3 cellular contexts compared by ENCODE assay signal in the genomic region with DNA sequence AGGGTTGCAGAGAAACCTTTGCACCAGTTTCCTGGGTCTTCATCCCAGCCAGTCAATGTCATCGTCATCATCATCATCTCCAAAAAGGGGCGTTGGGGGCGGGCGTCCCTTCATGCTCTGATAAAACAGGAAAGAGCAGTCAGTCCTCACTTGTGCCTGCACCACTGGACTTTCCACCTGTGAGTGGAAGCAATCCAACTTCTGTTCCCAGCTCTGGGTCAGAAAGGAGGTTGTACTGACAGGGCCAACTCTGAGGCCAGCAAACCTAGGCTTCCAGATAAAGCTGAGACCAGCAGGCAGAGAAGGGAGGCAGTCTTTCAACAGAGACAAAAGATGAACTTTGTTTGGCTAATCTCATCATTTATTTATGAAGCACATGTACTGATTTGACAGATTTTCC.
TF ChIP-seq lines count a peak whose summit lies in the region.

No MANE protein-coding gene starts in this region.

TF ChIP-seq in liver, 16 proteins besides CTCF, POLR2A, EP300 and RAD21:
- no peak for TF ChIP-seq EGR1 (IDR thresholded peaks at IDR 0.05; ENCODE audit: low read depth in 2 of 2)
- peak; percentile 69 to 78 for TF ChIP-seq HNF4A (conservative IDR thresholded peaks at IDR 0.05)
- TF ChIP-seq, protein P1, sequence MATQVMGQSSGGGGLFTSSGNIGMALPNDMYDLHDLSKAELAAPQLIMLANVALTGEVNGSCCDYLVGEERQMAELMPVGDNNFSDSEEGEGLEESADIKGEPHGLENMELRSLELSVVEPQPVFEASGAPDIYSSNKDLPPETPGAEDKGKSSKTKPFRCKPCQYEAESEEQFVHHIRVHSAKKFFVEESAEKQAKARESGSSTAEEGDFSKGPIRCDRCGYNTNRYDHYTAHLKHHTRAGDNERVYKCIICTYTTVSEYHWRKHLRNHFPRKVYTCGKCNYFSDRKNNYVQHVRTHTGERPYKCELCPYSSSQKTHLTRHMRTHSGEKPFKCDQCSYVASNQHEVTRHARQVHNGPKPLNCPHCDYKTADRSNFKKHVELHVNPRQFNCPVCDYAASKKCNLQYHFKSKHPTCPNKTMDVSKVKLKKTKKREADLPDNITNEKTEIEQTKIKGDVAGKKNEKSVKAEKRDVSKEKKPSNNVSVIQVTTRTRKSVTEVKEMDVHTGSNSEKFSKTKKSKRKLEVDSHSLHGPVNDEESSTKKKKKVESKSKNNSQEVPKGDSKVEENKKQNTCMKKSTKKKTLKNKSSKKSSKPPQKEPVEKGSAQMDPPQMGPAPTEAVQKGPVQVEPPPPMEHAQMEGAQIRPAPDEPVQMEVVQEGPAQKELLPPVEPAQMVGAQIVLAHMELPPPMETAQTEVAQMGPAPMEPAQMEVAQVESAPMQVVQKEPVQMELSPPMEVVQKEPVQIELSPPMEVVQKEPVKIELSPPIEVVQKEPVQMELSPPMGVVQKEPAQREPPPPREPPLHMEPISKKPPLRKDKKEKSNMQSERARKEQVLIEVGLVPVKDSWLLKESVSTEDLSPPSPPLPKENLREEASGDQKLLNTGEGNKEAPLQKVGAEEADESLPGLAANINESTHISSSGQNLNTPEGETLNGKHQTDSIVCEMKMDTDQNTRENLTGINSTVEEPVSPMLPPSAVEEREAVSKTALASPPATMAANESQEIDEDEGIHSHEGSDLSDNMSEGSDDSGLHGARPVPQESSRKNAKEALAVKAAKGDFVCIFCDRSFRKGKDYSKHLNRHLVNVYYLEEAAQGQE (IDR thresholded peaks at IDR 0.05): no peak
- TF ChIP-seq FOXA2 (IDR thresholded peaks at IDR 0.05): no peak
- no peak for TF ChIP-seq YY1 (IDR thresholded peaks at IDR 0.05)
- TF ChIP-seq, protein P2, sequence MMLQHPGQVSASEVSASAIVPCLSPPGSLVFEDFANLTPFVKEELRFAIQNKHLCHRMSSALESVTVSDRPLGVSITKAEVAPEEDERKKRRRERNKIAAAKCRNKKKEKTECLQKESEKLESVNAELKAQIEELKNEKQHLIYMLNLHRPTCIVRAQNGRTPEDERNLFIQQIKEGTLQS (IDR thresholded peaks at IDR 0.05): no peak
- TF ChIP-seq SP1 (IDR thresholded peaks at IDR 0.05): peak; percentile 40
- peak; percentile 43 for TF ChIP-seq HNF4G (IDR thresholded peaks at IDR 0.05)
- TF ChIP-seq FOXA1 (IDR thresholded peaks at IDR 0.05): no peak
- no peak for TF ChIP-seq NR2F2 (IDR thresholded peaks at IDR 0.05)
- TF ChIP-seq RXRA (IDR thresholded peaks at IDR 0.05): peak; percentile 38 to 39

TF ChIP-seq in HepG2, 621 proteins besides CTCF, POLR2A, EP300 and RAD21:
- no peak for TF ChIP-seq TCF12 (IDR thresholded peaks at IDR 0.05)
- TF ChIP-seq TCF12 (CRISPR knock-in tag; IDR thresholded peaks at IDR 0.05): no peak

TF ChIP-seq in K562, 482 proteins besides CTCF, POLR2A, EP300 and RAD21:
- TF ChIP-seq STAG1 (CRISPR knock-in tag; IDR thresholded peaks at IDR 0.05; ENCODE audit: borderline replicate concordance) (no peak), ARHGAP35 (IDR thresholded peaks at IDR 0.05; ENCODE audit: partially characterized antibody) (no peak), CTBP1 (IDR thresholded peaks at IDR 0.05; ENCODE audit: borderline replicate concordance) (no peak), CBX2 (IDR thresholded peaks at IDR 0.05; ENCODE audit: insufficient read depth, low read length, poor library complexity, severe bottlenecking) (no peak), RB1 (IDR thresholded peaks at IDR 0.05; ENCODE audit: low read depth) (no peak), HOXB6 (CRISPR knock-in tag; IDR thresholded peaks at IDR 0.05; ENCODE audit: borderline replicate concordance) (no peak), ZNF197 (CRISPR knock-in tag; IDR thresholded peaks at IDR 0.05; ENCODE audit: low read depth) (no peak)
- TF ChIP-seq, protein P3, sequence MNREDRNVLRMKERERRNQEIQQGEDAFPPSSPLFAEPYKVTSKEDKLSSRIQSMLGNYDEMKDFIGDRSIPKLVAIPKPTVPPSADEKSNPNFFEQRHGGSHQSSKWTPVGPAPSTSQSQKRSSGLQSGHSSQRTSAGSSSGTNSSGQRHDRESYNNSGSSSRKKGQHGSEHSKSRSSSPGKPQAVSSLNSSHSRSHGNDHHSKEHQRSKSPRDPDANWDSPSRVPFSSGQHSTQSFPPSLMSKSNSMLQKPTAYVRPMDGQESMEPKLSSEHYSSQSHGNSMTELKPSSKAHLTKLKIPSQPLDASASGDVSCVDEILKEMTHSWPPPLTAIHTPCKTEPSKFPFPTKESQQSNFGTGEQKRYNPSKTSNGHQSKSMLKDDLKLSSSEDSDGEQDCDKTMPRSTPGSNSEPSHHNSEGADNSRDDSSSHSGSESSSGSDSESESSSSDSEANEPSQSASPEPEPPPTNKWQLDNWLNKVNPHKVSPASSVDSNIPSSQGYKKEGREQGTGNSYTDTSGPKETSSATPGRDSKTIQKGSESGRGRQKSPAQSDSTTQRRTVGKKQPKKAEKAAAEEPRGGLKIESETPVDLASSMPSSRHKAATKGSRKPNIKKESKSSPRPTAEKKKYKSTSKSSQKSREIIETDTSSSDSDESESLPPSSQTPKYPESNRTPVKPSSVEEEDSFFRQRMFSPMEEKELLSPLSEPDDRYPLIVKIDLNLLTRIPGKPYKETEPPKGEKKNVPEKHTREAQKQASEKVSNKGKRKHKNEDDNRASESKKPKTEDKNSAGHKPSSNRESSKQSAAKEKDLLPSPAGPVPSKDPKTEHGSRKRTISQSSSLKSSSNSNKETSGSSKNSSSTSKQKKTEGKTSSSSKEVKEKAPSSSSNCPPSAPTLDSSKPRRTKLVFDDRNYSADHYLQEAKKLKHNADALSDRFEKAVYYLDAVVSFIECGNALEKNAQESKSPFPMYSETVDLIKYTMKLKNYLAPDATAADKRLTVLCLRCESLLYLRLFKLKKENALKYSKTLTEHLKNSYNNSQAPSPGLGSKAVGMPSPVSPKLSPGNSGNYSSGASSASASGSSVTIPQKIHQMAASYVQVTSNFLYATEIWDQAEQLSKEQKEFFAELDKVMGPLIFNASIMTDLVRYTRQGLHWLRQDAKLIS (CRISPR knock-in tag; IDR thresholded peaks at IDR 0.05): no peak
- TF ChIP-seq, protein P4, sequence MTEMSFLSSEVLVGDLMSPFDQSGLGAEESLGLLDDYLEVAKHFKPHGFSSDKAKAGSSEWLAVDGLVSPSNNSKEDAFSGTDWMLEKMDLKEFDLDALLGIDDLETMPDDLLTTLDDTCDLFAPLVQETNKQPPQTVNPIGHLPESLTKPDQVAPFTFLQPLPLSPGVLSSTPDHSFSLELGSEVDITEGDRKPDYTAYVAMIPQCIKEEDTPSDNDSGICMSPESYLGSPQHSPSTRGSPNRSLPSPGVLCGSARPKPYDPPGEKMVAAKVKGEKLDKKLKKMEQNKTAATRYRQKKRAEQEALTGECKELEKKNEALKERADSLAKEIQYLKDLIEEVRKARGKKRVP (CRISPR knock-in tag; IDR thresholded peaks at IDR 0.05): no peak
- TF ChIP-seq, protein P5, sequence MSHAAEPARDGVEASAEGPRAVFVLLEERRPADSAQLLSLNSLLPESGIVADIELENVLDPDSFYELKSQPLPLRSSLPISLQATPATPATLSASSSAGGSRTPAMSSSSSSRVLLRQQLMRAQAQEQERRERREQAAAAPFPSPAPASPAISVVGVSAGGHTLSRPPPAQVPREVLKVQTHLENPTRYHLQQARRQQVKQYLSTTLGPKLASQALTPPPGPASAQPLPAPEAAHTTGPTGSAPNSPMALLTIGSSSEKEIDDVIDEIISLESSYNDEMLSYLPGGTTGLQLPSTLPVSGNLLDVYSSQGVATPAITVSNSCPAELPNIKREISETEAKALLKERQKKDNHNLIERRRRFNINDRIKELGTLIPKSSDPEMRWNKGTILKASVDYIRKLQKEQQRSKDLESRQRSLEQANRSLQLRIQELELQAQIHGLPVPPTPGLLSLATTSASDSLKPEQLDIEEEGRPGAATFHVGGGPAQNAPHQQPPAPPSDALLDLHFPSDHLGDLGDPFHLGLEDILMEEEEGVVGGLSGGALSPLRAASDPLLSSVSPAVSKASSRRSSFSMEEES (CRISPR knock-in tag; IDR thresholded peaks at IDR 0.05): no peak
